8 cellular contexts compared by ENCODE assay signal in the genomic region with DNA sequence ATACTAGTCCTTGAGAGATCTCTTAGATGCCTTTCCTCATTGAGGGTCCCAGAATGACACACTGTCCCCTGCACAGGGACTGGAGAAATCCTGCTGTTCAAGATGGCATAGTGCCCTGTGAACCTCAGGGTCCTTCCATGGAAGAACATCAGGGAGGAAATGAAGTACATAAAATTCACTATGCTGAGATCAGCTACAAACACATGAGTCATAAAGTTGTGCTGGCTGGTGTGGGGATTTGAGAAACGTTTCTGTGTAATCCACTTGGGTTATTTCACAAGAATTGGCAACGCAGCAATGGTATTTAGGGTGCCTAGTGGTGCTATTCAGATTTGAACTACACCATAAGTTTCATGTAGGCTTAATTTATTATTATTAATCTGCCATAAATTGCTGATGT.
A peak's percentile ranks its signal among the peaks of the same experiment; 100 is the strongest.
DNase-seq lines count a peak whose midpoint lies in the region; ATAC-seq lines count a peak whose summit lies in the region.
"Had no signal": no experiment of that assay in that cellular context is flagged by ENCODE, and none has a peak within 500 bp of the region (broad histone marks: within the 10 kb centered on the region; RNA-seq: fewer than 3 reads in every experiment).

No MANE protein-coding gene starts in this region.

- DNase-seq in M059J (ENCODE audit: low read depth): peak; percentile 85
- DNase-seq in activated naive CD8-positive, alpha-beta T cell treated with anti-CD3 and anti-CD28 coated beads, Interleukin-2, amount 50 U/mL, for 24 hours: no peak
- peak; percentile 97 for DNase-seq in iris pigment epithelial cell (ENCODE audit: low read depth)
- DNase-seq in stromal cell of bone marrow (ENCODE audit: low read depth): peak; percentile 88
- DNase-seq in stimulated activated CD4-positive, alpha-beta T cell treated with anti-CD3 and anti-CD28 coated beads, Interleukin-2, amount 100 ng/mL, for 48 hours: no peak
- no peak for DNase-seq in NCI-H526 (lab: John Stamatoyannopoulos, UW)
- no peak for DNase-seq in activated gamma-delta T cell (lab: John Stamatoyannopoulos, UW)

- peak; percentile 78 for ATAC-seq in activated naive CD8-positive, alpha-beta T cell treated with anti-CD3 and anti-CD28 coated beads, Interleukin-2, amount 50 U/mL, for 24 hours
- ATAC-seq: HCT116 had no signal

- H3K27ac Mint-ChIP-seq in activated naive CD8-positive, alpha-beta T cell treated with anti-CD3 and anti-CD28 coated beads, Interleukin-2, amount 50 U/mL, for 24 hours: peak overlapping the region; percentile 77

- H3K36me3 Mint-ChIP-seq in activated naive CD8-positive, alpha-beta T cell treated with anti-CD3 and anti-CD28 coated beads, Interleukin-2, amount 50 U/mL, for 24 hours (ENCODE audit: low read depth): peaks cover 25% of the 10 kb centered on the region

- no peaks in the 10 kb centered on the region for H3K27me3 Mint-ChIP-seq in activated naive CD8-positive, alpha-beta T cell treated with anti-CD3 and anti-CD28 coated beads, Interleukin-2, amount 50 U/mL, for 24 hours

- no peaks in the 10 kb centered on the region for H3K9me3 Mint-ChIP-seq in activated naive CD8-positive, alpha-beta T cell treated with anti-CD3 and anti-CD28 coated beads, Interleukin-2, amount 50 U/mL, for 24 hours

- no peak overlapping the region for H3K4me3 Mint-ChIP-seq in activated naive CD8-positive, alpha-beta T cell treated with anti-CD3 and anti-CD28 coated beads, Interleukin-2, amount 50 U/mL, for 24 hours

- peaks cover 69% of the 10 kb centered on the region for H3K4me1 Mint-ChIP-seq in activated naive CD8-positive, alpha-beta T cell treated with anti-CD3 and anti-CD28 coated beads, Interleukin-2, amount 50 U/mL, for 24 hours

Comparison
In these comparisons a context has a peak if more than half of its experiments do, and no peak if none do; other contexts are left out.
1. DNase-seq: peak in M059J (single experiment), iris pigment epithelial cell (single experiment) and stromal cell of bone marrow (single experiment); none in activated naive CD8-positive, alpha-beta T cell treated with anti-CD3 and anti-CD28 coated beads, Interleukin-2, amount 50 U/mL, for 24 hours (single experiment), stimulated activated CD4-positive, alpha-beta T cell treated with anti-CD3 and anti-CD28 coated beads, Interleukin-2, amount 100 ng/mL, for 48 hours (0 of 2), NCI-H526 (0 of 2) and activated gamma-delta T cell (single experiment).